Comparison of ENCODE assay signal across 11 cellular contexts in the genomic region with DNA sequence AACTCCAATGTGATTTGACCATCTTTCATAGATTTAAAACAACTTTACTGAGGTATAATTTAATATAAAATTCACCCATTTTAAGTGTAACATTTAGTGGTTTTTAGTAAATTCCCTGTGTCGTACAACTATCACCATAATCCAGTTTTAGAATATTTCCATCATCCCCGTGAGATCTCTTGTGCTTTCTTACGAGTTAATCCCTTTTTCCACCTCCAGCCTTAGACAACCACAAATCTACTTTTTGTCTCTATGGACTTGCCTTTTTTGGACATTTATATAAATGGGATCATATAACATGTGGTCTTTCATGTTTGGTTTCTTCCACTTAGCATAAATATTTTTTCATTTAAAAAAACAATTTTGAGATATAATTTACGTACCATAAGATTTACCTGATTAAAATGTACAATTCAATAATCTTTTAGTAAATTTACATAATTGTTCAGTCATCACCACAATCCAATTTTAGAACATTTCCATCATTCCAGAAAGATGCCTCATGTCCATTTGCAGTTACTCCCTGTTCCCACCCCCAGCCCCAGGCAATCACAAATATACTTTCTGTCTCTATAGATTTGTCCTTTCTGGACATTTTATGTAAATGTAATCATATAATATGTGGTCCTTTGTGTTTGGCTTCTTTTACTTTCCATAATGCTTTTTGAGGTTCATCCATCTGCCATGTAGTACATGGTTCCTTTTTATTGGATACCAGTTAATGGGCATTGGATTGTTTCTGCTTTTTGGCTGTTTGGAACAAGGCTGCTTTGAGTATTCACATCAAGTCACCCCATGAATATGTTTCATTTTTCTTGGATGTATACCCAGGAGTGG. TPM values are rescaled to one million over a fixed set of nuclear protein-coding genes. Genes with fewer than 3 reads are reported as not detected.
DNase-seq lines count a peak whose midpoint lies in the region; ATAC-seq, FAIRE-seq and TF ChIP-seq lines count a peak whose summit lies in the region.
"Had no signal": no experiment of that assay in that cellular context is flagged by ENCODE, and none has a peak within 500 bp of the region (broad histone marks: within the 10 kb centered on the region; RNA-seq: fewer than 3 reads in every experiment).

No MANE protein-coding gene starts in this region.

- peaks cover 0 to 7% (median 0%) of the 10 kb centered on the region in 11 experiments; a peak in 1 of 22 replicates for H3K36me3 ChIP-seq in BLaER1 treated with 17β-estradiol and CSF1 and Interleukin-3, amounts not matched to agents 10 nM and 100 nM

- FAIRE-seq in GM12891 (lab: Jason Lieb, UNC): no peak
- FAIRE-seq: G401.6 had no signal

- H3K36me3 Mint-ChIP-seq in memory B cell: no peaks in the 10 kb centered on the region

- no peaks in the 10 kb centered on the region for H3K27me3 ChIP-seq in BLaER1 treated with 17β-estradiol and CSF1 and Interleukin-3, amounts not matched to agents 10 nM and 100 nM

- H3K4me1 Mint-ChIP-seq in memory B cell: peaks cover 44% of the 10 kb centered on the region

- intact Hi-C loops in Right ventricle myocardium inferior (cut with DNase I): no loop called here

- TF ChIP-seq POLR2A in GM12891 (IDR thresholded peaks at IDR 0.05; ENCODE audit: low read depth, low read length): no peak

- peaks cover 38 to 73% (median 64%) of the 10 kb centered on the region in 11 experiments for H4K20me1 ChIP-seq in BLaER1 treated with 17β-estradiol and CSF1 and Interleukin-3, amounts not matched to agents 10 nM and 100 nM

- ATAC-seq in memory B cell (ENCODE audit: low read depth) (no peak), HG02852 (IDR thresholded peaks at IDR 0.05; ENCODE audit: unreplicated experiment) (no peak), HG02870 (IDR thresholded peaks at IDR 0.05; ENCODE audit: unreplicated experiment) (no peak), Right ventricle myocardium inferior (no peak)
- ATAC-seq: sciatic nerve had no signal

- no peaks in the 10 kb centered on the region for H3K9me3 ChIP-seq in BLaER1 treated with 17β-estradiol and CSF1 and Interleukin-3, amounts not matched to agents 10 nM and 100 nM (replicated peaks in 1 of 11)

- H3K4me3 ChIP-seq in BLaER1 treated with 17β-estradiol and CSF1 and Interleukin-3, amounts not matched to agents 10 nM and 100 nM: peak overlapping the region in 1 of 10 experiments; percentile 96; a peak in 1 of 20 replicates

- peaks cover 30 to 80% (median 36%) of the 10 kb centered on the region in 10 experiments for H3K4me1 ChIP-seq in BLaER1 treated with 17β-estradiol and CSF1 and Interleukin-3, amounts not matched to agents 10 nM and 100 nM

- H3K4me2 ChIP-seq in BLaER1 treated with 17β-estradiol and CSF1 and Interleukin-3, amounts not matched to agents 10 nM and 100 nM: peak overlapping the region in 10 of 11 experiments; percentile 80 to 99 (median 95); a peak in 17 of 22 replicates

- H3K27me3 Mint-ChIP-seq in memory B cell: no peaks in the 10 kb centered on the region
- H3K27me3 Mint-ChIP-seq: dendritic cell treated with granulocyte-macrophage colony-stimulating factor and Interleukin-4, amounts not matched to agents 40 ng/mL and 50 ng/mL, for 4 days had no signal

- peak; percentile 56 for DNase-seq in HT1080 (ENCODE audit: low read depth)
- peak; percentile 43 for DNase-seq in amniotic epithelial cell (ENCODE audit: low read depth)
- DNase-seq in memory B cell (ENCODE audit: low spot score in 2 of 2): no peak
- DNase-seq in GM12891 (ENCODE audit: insufficient read length, low spot score): no peak
- no peak for DNase-seq in Right ventricle myocardium inferior (ENCODE audit: missing footprints)

- H3K9ac ChIP-seq in BLaER1 treated with 17β-estradiol and CSF1 and Interleukin-3, amounts not matched to agents 10 nM and 100 nM: no peak overlapping the region

- peak overlapping the region in 2 of 11 experiments; percentile 41 to 60; a peak in 2 of 22 replicates for H3K27ac ChIP-seq in BLaER1 treated with 17β-estradiol and CSF1 and Interleukin-3, amounts not matched to agents 10 nM and 100 nM

- H3K27ac Mint-ChIP-seq in memory B cell: peak overlapping the region; percentile 50
- H3K27ac Mint-ChIP-seq: dendritic cell treated with granulocyte-macrophage colony-stimulating factor and Interleukin-4, amounts not matched to agents 40 ng/mL and 50 ng/mL, for 4 days had no signal

- H3K4me3 Mint-ChIP-seq in memory B cell: no peak overlapping the region
- H3K4me3 Mint-ChIP-seq: dendritic cell treated with granulocyte-macrophage colony-stimulating factor and Interleukin-4, amounts not matched to agents 40 ng/mL and 50 ng/mL, for 4 days had no signal

- H3K9me3 Mint-ChIP-seq in memory B cell: no peaks in the 10 kb centered on the region
- H3K9me3 Mint-ChIP-seq: dendritic cell treated with granulocyte-macrophage colony-stimulating factor and Interleukin-4, amounts not matched to agents 40 ng/mL and 50 ng/mL, for 4 days had no signal

TF ChIP-seq in GM12891, 5 proteins besides CTCF, POLR2A, EP300 and RAD21:
- TF ChIP-seq POU2F2 (IDR thresholded peaks at IDR 0.05; ENCODE audit: low read depth, low read length): no peak
- no peak for TF ChIP-seq TAF1 (IDR thresholded peaks at IDR 0.05; ENCODE audit: low read depth, low read length)
- no peak for TF ChIP-seq PAX5 (IDR thresholded peaks at IDR 0.05; ENCODE audit: insufficient read depth, low read length, severe bottlenecking)
- no peak for TF ChIP-seq POLR2AphosphoS5 (IDR thresholded peaks at IDR 0.05; ENCODE audit: low read depth, low read length)
- TF ChIP-seq SPI1 (IDR thresholded peaks at IDR 0.05; ENCODE audit: low read depth, low read length): no peak

RNA-seq across cellular contexts. Expression of gene OXSR1, which starts 3.0 kb away (rescaled TPM):
- total RNA-seq in HT1080 (2014; rRNA removed; shearing (Covaris generic)): 28.5 and 35.6 TPM in 2 replicates
- polyA plus RNA-seq in HT1080 (2015; cell fraction: cytosol; rRNA removed): 43.6 and 49.9 TPM in 2 replicates
- 69.9 and 71.9 TPM in 2 replicates for polyA plus RNA-seq in HT1080 (2015; cell fraction: nucleus; rRNA removed)
- 27.1 TPM for polyA plus RNA-seq in GM12891 (2012; ENCODE audit: low read depth, missing spikeins)
- total RNA-seq in Right ventricle myocardium inferior: 24.6 TPM

RNA-seq across cellular contexts. Expression of gene MYD88, which starts 29.9 kb away (rescaled TPM):
- 0.03 TPM in 1 of 2 replicates, not detected in the other for total RNA-seq in HT1080 (2014; rRNA removed; shearing (Covaris generic))
- polyA plus RNA-seq in HT1080 (2015; cell fraction: cytosol; rRNA removed): 0.16 and 0.26 TPM in 2 replicates
- polyA plus RNA-seq in HT1080 (2015; cell fraction: nucleus; rRNA removed): 0.07 and 0.44 TPM in 2 replicates
- polyA plus RNA-seq in GM12891 (2012; ENCODE audit: low read depth, missing spikeins): 43.8 TPM
- total RNA-seq in Right ventricle myocardium inferior: 8.8 TPM

RNA-seq across cellular contexts. Expression of gene ACAA1, which starts 31.4 kb away (rescaled TPM):
- 9.2 and 14.2 TPM in 2 replicates for total RNA-seq in HT1080 (2014; rRNA removed; shearing (Covaris generic))
- polyA plus RNA-seq in HT1080 (2015; cell fraction: cytosol; rRNA removed): 23.8 and 29.5 TPM in 2 replicates
- 56.6 and 57.3 TPM in 2 replicates for polyA plus RNA-seq in HT1080 (2015; cell fraction: nucleus; rRNA removed)
- 50.4 TPM for polyA plus RNA-seq in GM12891 (2012; ENCODE audit: low read depth, missing spikeins)
- total RNA-seq in Right ventricle myocardium inferior: 116 TPM

Comparison
In these comparisons a context has a peak if more than half of its experiments do, and no peak if none do; other contexts are left out.
1. DNase-seq: peak in HT1080 (single experiment) and amniotic epithelial cell (single experiment); none in memory B cell (0 of 2), GM12891 (single experiment) and Right ventricle myocardium inferior (single experiment).